ENCODE assay signal across 8 cellular contexts in the genomic region with DNA sequence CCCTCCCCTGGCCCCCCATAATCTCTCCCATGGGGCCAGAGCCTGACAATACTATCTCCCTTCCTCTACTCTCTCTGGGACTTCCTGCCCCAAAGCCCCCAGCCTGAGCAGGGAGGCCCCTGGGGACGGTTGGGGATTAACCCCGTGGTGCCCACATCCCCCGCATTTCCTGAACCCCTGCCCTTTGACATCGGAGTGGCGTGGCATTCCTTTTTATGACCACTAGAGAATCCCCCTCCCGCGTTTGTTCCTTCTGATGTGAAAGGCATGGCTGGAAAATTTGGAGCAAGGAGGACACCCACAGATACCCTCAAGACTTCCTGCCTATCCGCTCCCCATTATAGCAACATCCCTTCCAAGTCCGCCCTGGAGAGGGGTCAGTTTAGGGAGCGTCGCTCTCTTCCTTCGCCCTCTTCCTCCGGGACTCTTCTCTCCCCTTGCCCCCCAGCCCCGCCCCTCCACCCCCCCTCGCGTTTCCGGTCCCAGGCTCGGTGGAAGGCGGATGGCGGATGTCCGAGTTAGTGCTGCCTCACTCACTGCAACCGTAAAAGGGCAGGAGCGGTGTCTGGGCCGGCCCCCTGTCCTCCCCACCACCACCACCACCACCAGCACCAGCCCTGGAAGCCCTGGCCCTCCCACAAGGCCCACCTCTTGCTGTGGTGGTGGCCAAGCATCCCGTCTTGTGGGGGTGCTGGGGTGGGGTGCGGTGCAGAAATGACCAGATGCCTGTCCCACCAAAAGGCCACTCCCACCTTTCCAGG. TPM values are rescaled to one million over a fixed set of nuclear protein-coding genes. Genes with fewer than 3 reads are reported as not detected.
DNase-seq lines count a peak whose midpoint lies in the region; ATAC-seq and TF ChIP-seq lines count a peak whose summit lies in the region.

No MANE protein-coding gene starts in this region.

- H3K36me3 ChIP-seq in OCI-LY3 (replicated peaks; ENCODE audit: low read depth, low read length): peaks cover 22% of the 10 kb centered on the region
- H3K36me3 ChIP-seq in body of pancreas (replicated peaks in 1 of 2; ENCODE audit: insufficient read depth in 1 of 2, low read depth in 2 of 2): no peaks in the 10 kb centered on the region

- H4K20me1 ChIP-seq in OCI-LY3 (ENCODE audit: insufficient read depth, low read length): peaks cover 21% of the 10 kb centered on the region

- H3K9me3 ChIP-seq in OCI-LY3 (ENCODE audit: insufficient read depth, low read length) (no peaks in the 10 kb centered on the region), body of pancreas (no peaks in the 10 kb centered on the region)

- TF ChIP-seq POLR2A in body of pancreas (IDR thresholded peaks at IDR 0.05): peak in 2 of 3 donors; percentile 16 to 31

- H3K79me2 ChIP-seq in OCI-LY3 (ENCODE audit: low read length): peaks cover 73% of the 10 kb centered on the region

- TF ChIP-seq CTCF in C4-2B (conservative IDR thresholded peaks at IDR 0.05) (no peak), GM20000 (IDR thresholded peaks at IDR 0.05; ENCODE audit: extremely low read depth, missing control alignments) (no peak), OCI-LY3 (IDR thresholded peaks at IDR 0.05; ENCODE audit: low read depth, low read length) (no peak), body of pancreas (IDR thresholded peaks at IDR 0.05) (no peak)

- peak; percentile 5 for ATAC-seq in body of pancreas

- H2AFZ ChIP-seq in OCI-LY3 (ENCODE audit: low read depth, low read length): no peak overlapping the region

- H3K4me2 ChIP-seq in OCI-LY3 (ENCODE audit: low read length): peak overlapping the region; percentile 93

- peak overlapping the region; percentile 93 for H3K9ac ChIP-seq in OCI-LY3 (ENCODE audit: low read length)

- H3K4me3 ChIP-seq in OCI-LY3 (ENCODE audit: low read length): peak overlapping the region; percentile 89
- peak overlapping the region; percentile 60 to 97 for H3K4me3 ChIP-seq in body of pancreas
- H3K4me3 ChIP-seq in skin epidermis: peak overlapping the region; percentile 80 to 98 (median 95)

- DNase-seq in GM20000 (ENCODE audit: low spot score) (peak; percentile 88), body of pancreas (peak; percentile 53 to 72 (median 66)), iPS-NIHi11 (ENCODE audit: low spot score) (peak; percentile 84), NCI-H2107 (lab: John Stamatoyannopoulos, UW) (no peak), pons (ENCODE audit: low spot score) (no peak)

- H3K27me3 ChIP-seq in OCI-LY3 (ENCODE audit: low read depth, low read length): no peaks in the 10 kb centered on the region
- H3K27me3 ChIP-seq in body of pancreas: no peaks in the 10 kb centered on the region

- peak overlapping the region; percentile 82 for H3K27ac ChIP-seq in C4-2B
- peak overlapping the region; percentile 86 for H3K27ac ChIP-seq in OCI-LY3 (ENCODE audit: low read length)
- peak overlapping the region; percentile 90 to 99 (median 94) for H3K27ac ChIP-seq in body of pancreas
- peak overlapping the region; percentile 34 to 100 (median 94) for H3K27ac ChIP-seq in skin epidermis

- WGBS in body of pancreas, 2 donors: 1 to 2% methylated on average over 15 to 25 of the region's 26 CpGs

- intact Hi-C loops in body of pancreas (cut with DNase I): no loop called here

- peaks cover 33% of the 10 kb centered on the region for H3K4me1 ChIP-seq in OCI-LY3 (ENCODE audit: low read length)
- peaks cover 31% of the 10 kb centered on the region for H3K4me1 ChIP-seq in body of pancreas

RNA-seq across cellular contexts. Expression of a gene that starts 1.8 kb away (rescaled TPM):
- total RNA-seq in body of pancreas: 10 to 100 TPM; 27.0 to 29.7 TPM

RNA-seq across cellular contexts. Expression of a gene that starts 10.9 kb away (rescaled TPM):
- total RNA-seq in body of pancreas: not detected

RNA-seq across cellular contexts. Expression of a gene that starts 12.3 kb away (rescaled TPM):
- 1 to 10 TPM; 2.9 to 5.6 TPM for total RNA-seq in body of pancreas

RNA-seq across cellular contexts. Expression of a gene that starts 41.3 kb away (rescaled TPM):
- 10 to 100 TPM in 1 of 2 donors, 1 to 10 TPM in 1; 4.2 to 84.7 TPM for total RNA-seq in body of pancreas

Comparison
In these comparisons a context has a peak if more than half of its experiments do, and no peak if none do; other contexts are left out.
1. DNase-seq: peak in GM20000 (single experiment), body of pancreas (4 of 4) and iPS-NIHi11 (single experiment); none in NCI-H2107 (single experiment) and pons (single experiment).
2. Peak in every context shown above with its lines, with median percentiles within 50 percentile points of each other: H3K27ac ChIP-seq and H3K4me3 ChIP-seq.